9 cellular contexts compared by ENCODE assay signal in the genomic region with DNA sequence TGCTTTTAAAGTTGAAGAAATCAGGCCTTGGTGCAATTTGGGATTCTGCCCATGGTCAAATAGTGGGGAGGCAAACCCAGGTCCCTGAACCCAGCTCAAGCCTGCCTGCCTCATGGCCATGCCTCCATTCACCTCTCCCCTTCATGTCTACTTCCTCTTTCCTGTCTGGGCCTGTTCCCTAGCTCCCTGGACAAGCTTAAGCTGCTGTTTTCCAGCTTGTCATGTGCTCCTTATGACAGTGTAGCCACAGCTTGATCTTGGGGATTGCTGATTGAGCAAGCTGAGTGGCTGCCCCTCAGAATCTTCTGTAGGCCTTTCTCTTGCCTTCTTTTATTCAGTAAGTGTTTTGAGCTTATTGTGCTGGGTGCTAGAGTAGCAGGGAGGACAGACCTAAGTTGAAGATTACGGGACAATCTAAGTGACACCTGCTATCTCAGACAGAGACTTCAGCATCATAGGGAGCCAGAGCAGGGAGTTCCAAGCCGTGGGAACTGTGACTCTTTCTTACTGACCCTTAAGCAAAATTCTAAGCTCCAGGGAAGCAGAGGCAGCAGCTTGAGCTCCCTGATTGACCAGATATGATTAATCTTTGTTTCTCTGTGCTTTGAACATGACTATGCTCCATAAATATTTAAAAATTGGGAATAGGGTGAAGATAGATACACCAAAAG. TPM values are rescaled to one million over a fixed set of nuclear protein-coding genes. Genes with fewer than 3 reads are reported as not detected.
DNase-seq lines count a peak whose midpoint lies in the region; ATAC-seq and TF ChIP-seq lines count a peak whose summit lies in the region.
"Had no signal": no experiment of that assay in that cellular context is flagged by ENCODE, and none has a peak within 500 bp of the region (broad histone marks: within the 10 kb centered on the region; RNA-seq: fewer than 3 reads in every experiment).

No MANE protein-coding gene starts in this region.

- WGBS in lower leg skin, 2 donors: 27 to 33% methylated on average over 2 of the region's 2 CpGs

- peaks cover 58% of the 10 kb centered on the region for H3K4me1 Mint-ChIP-seq in stimulated activated naive CD8-positive, alpha-beta T cell treated with anti-CD3 and anti-CD28 coated beads, Interleukin-15, amount 100 ng/mL, for 72 hours
- H3K4me1 Mint-ChIP-seq: neural crest cell had no signal

- ATAC-seq in GM18511 (IDR thresholded peaks at IDR 0.05; ENCODE audit: unreplicated experiment) (peak; percentile 40), HG03064 (IDR thresholded peaks at IDR 0.05; ENCODE audit: low read depth, unreplicated experiment) (peak; percentile 28)
- ATAC-seq in stimulated activated naive CD8-positive, alpha-beta T cell treated with anti-CD3 and anti-CD28 coated beads, Interleukin-15, amount 100 ng/mL, for 72 hours: peak; percentile 42

- no peaks in the 10 kb centered on the region for H3K9me3 Mint-ChIP-seq in stimulated activated naive CD8-positive, alpha-beta T cell treated with anti-CD3 and anti-CD28 coated beads, Interleukin-15, amount 100 ng/mL, for 72 hours
- H3K9me3 Mint-ChIP-seq: neural crest cell had no signal

- intact Hi-C loops in lower leg skin (cut with DNase I; ENCODE audit: low total_unique reads): loop anchor here (10.0 kb wide), 1 partner anchor 112 kb away; no protein-coding TSS in a partner anchor

- TF ChIP-seq POLR2A in Raji (IDR thresholded peaks at IDR 0.05; ENCODE audit: insufficient read depth, low read depth, low read length) (peak; percentile 42; the same call in 1 of the 2 replicates), lower leg skin (IDR thresholded peaks at IDR 0.05) (no peak)

- no peaks in the 10 kb centered on the region for H3K27me3 ChIP-seq in brain microvascular endothelial cell (replicated peaks)

- no peaks in the 10 kb centered on the region for H3K36me3 ChIP-seq in brain microvascular endothelial cell (replicated peaks)

- DNase-seq in brain microvascular endothelial cell (peak; percentile 10), lower leg skin (ENCODE audit: low spot score in 2 of 2) (peak; percentile 67 to 88), ecto neural progenitor cell (ENCODE audit: low spot score) (no peak)
- peak; percentile 43 to 44 for DNase-seq in stimulated activated naive CD8-positive, alpha-beta T cell treated with anti-CD3 and anti-CD28 coated beads, Interleukin-15, amount 100 ng/mL, for 72 hours

- in situ Hi-C loops in brain microvascular endothelial cell (cut with HindIII; ENCODE audit: low pct_ligation_motif_present, low sequenced_read_pairs): no loop called here

- peak overlapping the region; percentile 99 for H3K27ac Mint-ChIP-seq in stimulated activated naive CD8-positive, alpha-beta T cell treated with anti-CD3 and anti-CD28 coated beads, Interleukin-15, amount 100 ng/mL, for 72 hours

- H3K27ac ChIP-seq in 22Rv1 (peak overlapping the region; percentile 13), brain microvascular endothelial cell (peak overlapping the region; percentile 6)

- H3K4me3 Mint-ChIP-seq in stimulated activated naive CD8-positive, alpha-beta T cell treated with anti-CD3 and anti-CD28 coated beads, Interleukin-15, amount 100 ng/mL, for 72 hours: peak overlapping the region; percentile 92 to 96
- H3K4me3 Mint-ChIP-seq: neural crest cell had no signal

- no peak for TF ChIP-seq CTCF in 22Rv1 (IDR thresholded peaks at IDR 0.05)
- no peak for TF ChIP-seq CTCF in brain microvascular endothelial cell (IDR thresholded peaks at IDR 0.05; ENCODE audit: low read depth, low read length, missing control alignments)
- no peak for TF ChIP-seq CTCF in lower leg skin (IDR thresholded peaks at IDR 0.05)

- no peaks in the 10 kb centered on the region for H3K27me3 Mint-ChIP-seq in stimulated activated naive CD8-positive, alpha-beta T cell treated with anti-CD3 and anti-CD28 coated beads, Interleukin-15, amount 100 ng/mL, for 72 hours

- H3K4me3 ChIP-seq in brain microvascular endothelial cell (ENCODE audit: low read depth, low read length) (no peak overlapping the region), lower leg skin (ENCODE audit: low read depth, poor library complexity, severe bottlenecking) (no peak overlapping the region)

RNA-seq across cellular contexts. Expression of a gene that starts 0.5 kb away (rescaled TPM):
- 10 to 100 TPM; 13.2 to 18.6 (median 16.3) TPM for total RNA-seq in lower leg skin

RNA-seq across cellular contexts. Expression of a gene that starts 10.6 kb away (rescaled TPM):
- 10 to 100 TPM; 25.0 to 32.8 (median 28.9) TPM for total RNA-seq in lower leg skin

RNA-seq across cellular contexts. Expression of a gene that starts 55.2 kb away (rescaled TPM):
- total RNA-seq in lower leg skin: 10 to 100 TPM; 36.7 to 53.4 (median 48.3) TPM
